25 cellular contexts compared by ENCODE assay signal in the genomic region with DNA sequence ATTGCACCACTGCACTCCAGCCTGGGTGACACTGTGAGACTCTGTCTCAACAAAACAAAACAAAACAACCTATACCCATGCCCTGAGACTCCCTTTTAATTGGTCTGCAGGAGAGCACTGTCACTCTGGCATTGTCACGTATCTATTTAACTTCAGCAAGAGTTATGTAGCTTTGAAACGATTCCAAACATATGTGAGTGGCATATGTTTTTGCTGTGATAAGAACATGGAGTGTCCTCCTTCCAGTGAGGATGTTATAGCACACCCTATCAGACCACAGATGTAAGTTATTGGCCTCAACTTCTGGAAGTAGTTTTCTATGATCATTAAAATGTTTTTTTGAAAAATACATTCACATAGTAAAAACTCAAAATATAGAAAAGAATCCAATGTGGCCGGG.
"Had no signal": no experiment of that assay in that cellular context is flagged by ENCODE, and none has a peak within 500 bp of the region (broad histone marks: within the 10 kb centered on the region; RNA-seq: fewer than 3 reads in every experiment).

No MANE protein-coding gene starts in this region.

- DNase-seq: effector memory CD8-positive, alpha-beta T cell; esophagus squamous epithelium; foreskin fibroblast; glutamatergic neuron; immature natural killer cell; left colon; left ventricle myocardium superior; mesenchymal stem cell; midbrain; retina; stimulated activated CD4-positive, alpha-beta T cell treated with anti-CD3 and anti-CD28 coated beads, Interleukin-4, amount 100 ng/mL, for 1 hour; stimulated activated CD8-positive, alpha-beta memory T cell treated with anti-CD3 and anti-CD28 coated beads, Interleukin-4, amount 100 ng/mL, for 48 hours; tibial artery; upper lobe of left lung; uterus had no signal

- H3K27ac Mint-ChIP-seq: dendritic cell treated with granulocyte-macrophage colony-stimulating factor and Interleukin-4, amounts not matched to agents 40 ng/mL and 50 ng/mL, for 4 days; effector memory CD8-positive, alpha-beta T cell; immature natural killer cell; nephron; stimulated activated effector memory CD8-positive, alpha-beta T cell treated with anti-CD3 and anti-CD28 coated beads, Interleukin-12 subunit alpha, Interleukin-12 subunit beta, amount 100 ng/mL, for 72 hours; stimulated activated naive CD8-positive, alpha-beta T cell treated with anti-CD3 and anti-CD28 coated beads, Interleukin-15, Interleukin-2, amounts not matched to agents 100 ng/mL and 50 ng/mL, for 24 hours had no signal

- ATAC-seq: effector memory CD8-positive, alpha-beta T cell; gastroesophageal sphincter; left colon; left ventricle myocardium superior; right lobe of liver; stimulated activated effector memory CD8-positive, alpha-beta T cell treated with anti-CD3 and anti-CD28 coated beads, Interleukin-12 subunit alpha, Interleukin-12 subunit beta, amount 100 ng/mL, for 72 hours had no signal

- H3K4me1 ChIP-seq: parathyroid adenoma, prostate gland, right lobe of liver, uterus had no signal

- H3K4me3 Mint-ChIP-seq: dendritic cell treated with granulocyte-macrophage colony-stimulating factor and Interleukin-4, amounts not matched to agents 40 ng/mL and 50 ng/mL, for 4 days; effector memory CD8-positive, alpha-beta T cell; immature natural killer cell; stimulated activated effector memory CD8-positive, alpha-beta T cell treated with anti-CD3 and anti-CD28 coated beads, Interleukin-12 subunit alpha, Interleukin-12 subunit beta, amount 100 ng/mL, for 72 hours; stimulated activated naive CD8-positive, alpha-beta T cell treated with anti-CD3 and anti-CD28 coated beads, Interleukin-15, Interleukin-2, amounts not matched to agents 100 ng/mL and 50 ng/mL, for 24 hours had no signal

- H3K9me3 ChIP-seq: esophagus squamous epithelium, gastroesophageal sphincter, prostate gland, right lobe of liver, tibial artery, upper lobe of left lung, uterus had no signal

- H3K9ac ChIP-seq: parathyroid adenoma had no signal

- H2AFZ ChIP-seq: parathyroid adenoma had no signal

- H3K36me3 ChIP-seq: esophagus squamous epithelium, gastroesophageal sphincter, prostate gland, right lobe of liver, tibial artery, upper lobe of left lung, uterus had no signal

- H3K27me3 ChIP-seq: esophagus squamous epithelium, gastroesophageal sphincter, right lobe of liver, tibial artery, upper lobe of left lung, uterus had no signal

- H3K27ac ChIP-seq: epithelial cell of prostate, esophagus squamous epithelium, gastroesophageal sphincter, parathyroid adenoma, prostate gland, right lobe of liver, tibial artery, upper lobe of left lung, uterus had no signal

- H3K27me3 Mint-ChIP-seq: dendritic cell treated with granulocyte-macrophage colony-stimulating factor and Interleukin-4, amounts not matched to agents 40 ng/mL and 50 ng/mL, for 4 days; effector memory CD8-positive, alpha-beta T cell; stimulated activated naive CD8-positive, alpha-beta T cell treated with anti-CD3 and anti-CD28 coated beads, Interleukin-15, Interleukin-2, amounts not matched to agents 100 ng/mL and 50 ng/mL, for 24 hours had no signal

- H3K4me3 ChIP-seq: esophagus squamous epithelium, gastroesophageal sphincter, lung, prostate gland, right lobe of liver, tibial artery, upper lobe of left lung, uterus had no signal

- H3K9me3 Mint-ChIP-seq: dendritic cell treated with granulocyte-macrophage colony-stimulating factor and Interleukin-4, amounts not matched to agents 40 ng/mL and 50 ng/mL, for 4 days; nephron; stimulated activated effector memory CD8-positive, alpha-beta T cell treated with anti-CD3 and anti-CD28 coated beads, Interleukin-12 subunit alpha, Interleukin-12 subunit beta, amount 100 ng/mL, for 72 hours; stimulated activated naive CD8-positive, alpha-beta T cell treated with anti-CD3 and anti-CD28 coated beads, Interleukin-15, Interleukin-2, amounts not matched to agents 100 ng/mL and 50 ng/mL, for 24 hours had no signal
